8 cellular contexts compared by ENCODE assay signal in the genomic region with DNA sequence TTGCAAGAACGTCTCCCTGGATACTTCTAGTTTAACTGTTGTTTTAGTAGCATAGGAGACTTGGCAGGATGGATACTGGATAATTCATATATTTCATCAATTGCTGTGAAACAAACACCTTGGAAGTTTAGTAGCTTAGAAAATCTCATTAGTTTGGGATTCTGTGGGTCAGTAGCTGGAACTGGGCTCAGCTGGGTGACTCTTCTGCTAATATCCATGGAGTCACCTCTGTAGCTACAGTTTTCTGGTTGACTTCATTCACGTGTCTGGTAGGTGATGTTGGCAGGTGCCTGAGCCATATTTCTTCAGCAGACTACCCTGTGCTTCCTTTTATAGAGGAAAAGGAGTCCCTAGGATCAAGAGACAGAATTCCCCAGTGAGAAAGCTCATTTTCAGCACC.
"Had no signal": no experiment of that assay in that cellular context is flagged by ENCODE, and none has a peak within 500 bp of the region (broad histone marks: within the 10 kb centered on the region; RNA-seq: fewer than 3 reads in every experiment).

No MANE protein-coding gene starts in this region.

- DNase-seq: GDM1, GF-D8 had no signal

- ATAC-seq: GM12878 had no signal

- FAIRE-seq: G401.6, GM12878, GM12891, GM12892, GM18507, GM19239 had no signal

- H3K4me3 ChIP-seq: GM12878 had no signal
